ENCODE assay signal across 25 cellular contexts in genomic region chr10:71262817-71263216, GRCh38. TPM values are rescaled to one million over a fixed set of nuclear protein-coding genes. Genes with fewer than 3 reads are reported as not detected.
DNase-seq lines count a peak whose midpoint lies in the region; ATAC-seq, FAIRE-seq and TF ChIP-seq lines count a peak whose summit lies in the region.
"Had no signal": no experiment of that assay in that cellular context is flagged by ENCODE, and none has a peak within 500 bp of the region (broad histone marks: within the 10 kb centered on the region; RNA-seq: fewer than 3 reads in every experiment).

No MANE protein-coding gene starts in this region.

- no peaks in the 10 kb centered on the region for H3K9me3 Mint-ChIP-seq in GM23338
- no peaks in the 10 kb centered on the region for H3K9me3 Mint-ChIP-seq in astrocyte (ENCODE audit: unreplicated experiment)
- no peaks in the 10 kb centered on the region for H3K9me3 Mint-ChIP-seq in CD8-positive, alpha-beta memory T cell
- H3K9me3 Mint-ChIP-seq: activated naive CD8-positive, alpha-beta T cell treated with anti-CD3 and anti-CD28 coated beads, Interleukin-2, amount 10 ng/mL, durations not matched to agents 7 days and 5 days; activated T-helper 2 cell treated with anti-CD3 and anti-CD28 coated beads, Interferon-gamma antibody, Interleukin-2, Interleukin-4, amounts not matched to agents 10 μg/mL and 5 μg/mL and 100 μg/mL, durations not matched to agents 14 hours and 24 hours and 36 hours; memory B cell; neural crest cell; T-helper 1 cell treated with Interleukin-12 subunit alpha and Interleukin-12 subunit beta and Interleukin-4 antibody, amounts not matched to agents 30 μg/mL and 1 μg/mL, for 36 hours had no signal

- no peak overlapping the region for H3K27ac ChIP-seq in GM23338 (ENCODE audit: low read depth)
- H3K27ac ChIP-seq in astrocyte (ENCODE audit: low read depth, low read length), result no peak overlapping the region
- peak overlapping the region; percentile 49 for H3K27ac ChIP-seq in layer of hippocampus (ENCODE audit: low read depth, low read length)
- peak overlapping the region; percentile 68 for H3K27ac ChIP-seq in psoas muscle
- H3K27ac ChIP-seq in CD8-positive, alpha-beta memory T cell (ENCODE audit: low read depth, low read length), result no peak overlapping the region
- H3K27ac ChIP-seq: SJCRH30, thoracic aorta had no signal

- FAIRE-seq in astrocyte (lab: Jason Lieb, UNC), result no peak
- FAIRE-seq: frontal cortex, GM12878, keratinocyte had no signal

- H3K4me3 ChIP-seq in GM23338 (no peak overlapping the region), astrocyte (ENCODE audit: insufficient read depth, low read depth, low read length) (no peak overlapping the region), psoas muscle (no peak overlapping the region)
- no peak overlapping the region for H3K4me3 ChIP-seq in CD8-positive, alpha-beta memory T cell (ENCODE audit: low read length)
- H3K4me3 ChIP-seq: GM12878, SJCRH30, thoracic aorta had no signal

- no peaks in the 10 kb centered on the region for H3K9me3 ChIP-seq in astrocyte (ENCODE audit: insufficient read depth, low read depth, low read length)
- H3K9me3 ChIP-seq in psoas muscle, result no peaks in the 10 kb centered on the region
- no peaks in the 10 kb centered on the region for H3K9me3 ChIP-seq in CD8-positive, alpha-beta memory T cell (ENCODE audit: low read length)
- H3K9me3 ChIP-seq: SJCRH30, thoracic aorta had no signal

- H3K36me3 ChIP-seq in GM23338 (ENCODE audit: insufficient read depth), result no peaks in the 10 kb centered on the region
- H3K36me3 ChIP-seq in astrocyte (ENCODE audit: insufficient read depth, low read length), result no peaks in the 10 kb centered on the region
- H3K36me3 ChIP-seq in psoas muscle (ENCODE audit: insufficient read depth in 1 of 2, low read depth in 1 of 2), result no peaks in the 10 kb centered on the region
- H3K36me3 ChIP-seq in CD8-positive, alpha-beta memory T cell (ENCODE audit: insufficient read depth, low read length), result no peaks in the 10 kb centered on the region
- H3K36me3 ChIP-seq: SJCRH30, thoracic aorta had no signal

- H3K4me1 ChIP-seq in GM23338 (ENCODE audit: insufficient read depth), result peaks cover 47% of the 10 kb centered on the region
- peaks cover 51% of the 10 kb centered on the region for H3K4me1 ChIP-seq in astrocyte (ENCODE audit: insufficient read depth, low read length)
- H3K4me1 ChIP-seq in psoas muscle, result peaks cover 54% of the 10 kb centered on the region
- no peaks in the 10 kb centered on the region for H3K4me1 ChIP-seq in CD8-positive, alpha-beta memory T cell (ENCODE audit: insufficient read depth, low read length)

- no peaks in the 10 kb centered on the region for H3F3A ChIP-seq in GM23338 (replicated peaks; ENCODE audit: low read depth)

- TF ChIP-seq CTCF in GM23338 (conservative IDR thresholded peaks at IDR 0.05; ENCODE audit: low read depth in 2 of 2), result no peak
- no peak for TF ChIP-seq CTCF in astrocyte (IDR thresholded peaks at IDR 0.05; ENCODE audit: insufficient read depth, low read depth, low read length)
- TF ChIP-seq CTCF in psoas muscle (IDR thresholded peaks at IDR 0.05), result no peak

- CTCF ChIA-PET in CD8-positive, alpha-beta memory T cell (lab: Charles Lee), result no interaction called here

- WGBS in psoas muscle, 3 donors, result 78 to 83% (median 82%) methylated on average over 5 of the region's 5 CpGs

- H3K27ac Mint-ChIP-seq in GM23338 (no peak overlapping the region), astrocyte (ENCODE audit: unreplicated experiment) (peak overlapping the region; percentile 94)
- no peak overlapping the region for H3K27ac Mint-ChIP-seq in CD8-positive, alpha-beta memory T cell
- H3K27ac Mint-ChIP-seq: activated naive CD8-positive, alpha-beta T cell treated with anti-CD3 and anti-CD28 coated beads, Interleukin-2, amount 10 ng/mL, durations not matched to agents 7 days and 5 days; activated T-helper 2 cell treated with anti-CD3 and anti-CD28 coated beads, Interferon-gamma antibody, Interleukin-2, Interleukin-4, amounts not matched to agents 10 μg/mL and 5 μg/mL and 100 μg/mL, durations not matched to agents 14 hours and 24 hours and 36 hours; memory B cell; T-helper 1 cell treated with Interleukin-12 subunit alpha and Interleukin-12 subunit beta and Interleukin-4 antibody, amounts not matched to agents 30 μg/mL and 1 μg/mL, for 36 hours had no signal

- H3K27me3 ChIP-seq in GM23338 (ENCODE audit: insufficient read depth), result no peaks in the 10 kb centered on the region
- H3K27me3 ChIP-seq in astrocyte (ENCODE audit: insufficient read depth, low read length), result no peaks in the 10 kb centered on the region
- H3K27me3 ChIP-seq in layer of hippocampus (ENCODE audit: control insufficient read depth, insufficient read depth, low read length), result no peaks in the 10 kb centered on the region
- no peaks in the 10 kb centered on the region for H3K27me3 ChIP-seq in psoas muscle (ENCODE audit: insufficient read depth in 3 of 3, low read length in 2 of 3)
- H3K27me3 ChIP-seq in CD8-positive, alpha-beta memory T cell (ENCODE audit: insufficient read depth, low read length, poor library complexity, severe bottlenecking), result no peaks in the 10 kb centered on the region
- H3K27me3 ChIP-seq: SJCRH30 had no signal

- H3K27me3 Mint-ChIP-seq in GM23338 (ENCODE audit: insufficient read depth, low read depth, poor library complexity), result peaks cover 21% of the 10 kb centered on the region
- peaks cover 3% of the 10 kb centered on the region for H3K27me3 Mint-ChIP-seq in astrocyte (ENCODE audit: low read depth, unreplicated experiment)
- H3K27me3 Mint-ChIP-seq in CD8-positive, alpha-beta memory T cell, result peaks cover 2 to 3% of the 10 kb centered on the region in 2 donors
- H3K27me3 Mint-ChIP-seq: activated naive CD8-positive, alpha-beta T cell treated with anti-CD3 and anti-CD28 coated beads, Interleukin-2, amount 10 ng/mL, durations not matched to agents 7 days and 5 days had no signal

- H3K4me3 Mint-ChIP-seq in GM23338 (no peak overlapping the region; the same call in 2 of the 3 replicates), astrocyte (ENCODE audit: unreplicated experiment) (no peak overlapping the region)
- no peak overlapping the region for H3K4me3 Mint-ChIP-seq in CD8-positive, alpha-beta memory T cell
- H3K4me3 Mint-ChIP-seq: activated naive CD8-positive, alpha-beta T cell treated with anti-CD3 and anti-CD28 coated beads, Interleukin-2, amount 10 ng/mL, durations not matched to agents 7 days and 5 days; memory B cell; neural crest cell; T-helper 1 cell treated with Interleukin-12 subunit alpha and Interleukin-12 subunit beta and Interleukin-4 antibody, amounts not matched to agents 30 μg/mL and 1 μg/mL, for 36 hours had no signal

- H4K20me1 ChIP-seq in GM23338 (replicated peaks; ENCODE audit: insufficient read depth) (no peaks in the 10 kb centered on the region; the same call in 1 of the 2 replicates), astrocyte (ENCODE audit: insufficient read depth, low read length) (peaks cover 13% of the 10 kb centered on the region)

- H3K9me2 ChIP-seq in GM23338 (ENCODE audit: insufficient read depth), result no peaks in the 10 kb centered on the region

- H3K9ac ChIP-seq in astrocyte (ENCODE audit: low read length), result no peak overlapping the region

- ATAC-seq in GM23338 (no peak), psoas muscle (no peak), HG03469 (IDR thresholded peaks at IDR 0.05; ENCODE audit: unreplicated experiment) (no peak)
- ATAC-seq: GM12878 had no signal

- intact Hi-C loops in psoas muscle (cut with DNase I), result no loop called here

- peak overlapping the region; percentile 70 for H3K4me2 ChIP-seq in GM23338
- peak overlapping the region; percentile 30 for H3K4me2 ChIP-seq in astrocyte (ENCODE audit: low read length)

- POLR2A ChIA-PET in CD8-positive, alpha-beta memory T cell (lab: Charles Lee), result no interaction called here

- H3K79me2 ChIP-seq in GM23338 (replicated peaks; ENCODE audit: insufficient read depth), result peaks cover 17% of the 10 kb centered on the region; the same call in 1 of the 2 replicates
- no peaks in the 10 kb centered on the region for H3K79me2 ChIP-seq in astrocyte (ENCODE audit: insufficient read depth, low read length)

- peaks cover 71% of the 10 kb centered on the region for H3K4me1 Mint-ChIP-seq in GM23338
- H3K4me1 Mint-ChIP-seq in astrocyte (ENCODE audit: low read depth, unreplicated experiment), result peaks cover 59% of the 10 kb centered on the region
- no peaks in the 10 kb centered on the region for H3K4me1 Mint-ChIP-seq in CD8-positive, alpha-beta memory T cell
- H3K4me1 Mint-ChIP-seq: activated naive CD8-positive, alpha-beta T cell treated with anti-CD3 and anti-CD28 coated beads, Interleukin-2, amount 10 ng/mL, durations not matched to agents 7 days and 5 days; memory B cell had no signal

- DNase-seq in GM23338 (ENCODE audit: low spot score) (no peak), astrocyte (ENCODE audit: low read depth) (no peak), psoas muscle (no peak), NCI-H345 (lab: John Stamatoyannopoulos, UW) (no peak)
- DNase-seq in CD8-positive, alpha-beta memory T cell, result no peak
- DNase-seq: activated CD4-positive, alpha-beta T cell treated with anti-CD3 and anti-CD28 coated beads for 48 hours; activated naive CD8-positive, alpha-beta T cell treated with anti-CD3 and anti-CD28 coated beads, Interleukin-2, amount 10 ng/mL, durations not matched to agents 7 days and 5 days; DMS79; erythroblast; GOT3; Kasumi-1; NCI-H1048; NCI-H2029; NCI-H226; SJCRH30 had no signal

- no peak overlapping the region for H2AFZ ChIP-seq in GM23338
- no peak overlapping the region for H2AFZ ChIP-seq in astrocyte (ENCODE audit: low read depth, low read length)

- H3K36me3 Mint-ChIP-seq in GM23338 (ENCODE audit: low read depth) (no peaks in the 10 kb centered on the region; the same call in 1 of the 3 replicates), astrocyte (ENCODE audit: low read depth, unreplicated experiment) (peaks cover 2% of the 10 kb centered on the region)
- no peaks in the 10 kb centered on the region for H3K36me3 Mint-ChIP-seq in CD8-positive, alpha-beta memory T cell
- H3K36me3 Mint-ChIP-seq: activated naive CD8-positive, alpha-beta T cell treated with anti-CD3 and anti-CD28 coated beads, Interleukin-2, amount 10 ng/mL, durations not matched to agents 7 days and 5 days; memory B cell had no signal

TF ChIP-seq in GM23338, 12 proteins besides CTCF, POLR2A, EP300 and RAD21 (continues in another document):
- no peak for TF ChIP-seq JUNB (IDR thresholded peaks at IDR 0.05; ENCODE audit: unreplicated experiment)

RNA-seq across cellular contexts. Expression of gene UNC5B, which starts 50.4 kb away (rescaled TPM):
- total RNA-seq in GM23338 (2014; rRNA removed; shearing (Covaris generic)), result 25.2 and 31.2 TPM in 2 replicates
- 8.0 and 8.7 TPM in 2 replicates for polyA plus RNA-seq in GM23338 (2016; fragmentation: Nextera tagmentation; extraction: Ambion mirVana)
- total RNA-seq in astrocyte, result 15.0 and 32.8 TPM in 2 replicates
- total RNA-seq in psoas muscle, result 1 to 10 TPM; 1.1 to 5.7 (median 2.5) TPM
- polyA plus RNA-seq in psoas muscle, result 1 to 10 TPM in 2 of 3 donors, under 1 TPM in 1; 0.65 to 1.3 (median 1.1) TPM
- total RNA-seq in CD8-positive, alpha-beta memory T cell, result under 1 TPM; 0.11 to 0.13 TPM
- 0.06 TPM for polyA plus RNA-seq in CD8-positive, alpha-beta memory T cell
- total RNA-seq: activated T-helper 2 cell treated with anti-CD3 and anti-CD28 coated beads, Interferon-gamma antibody, Interleukin-2, Interleukin-4, amounts not matched to agents 10 μg/mL and 5 μg/mL and 100 μg/mL, durations not matched to agents 14 hours and 24 hours and 36 hours had no signal

RNA-seq across cellular contexts. Expression of gene SLC29A3, which starts 56.2 kb away (rescaled TPM):
- 8.3 and 10.3 TPM in 2 replicates for total RNA-seq in GM23338 (2014; rRNA removed; shearing (Covaris generic))
- polyA plus RNA-seq in GM23338 (2016; fragmentation: Nextera tagmentation; extraction: Ambion mirVana) (11.3 and 12.3 TPM in 2 replicates), psoas muscle (under 1 TPM; 0.75 to 0.81 (median 0.80) TPM)
- total RNA-seq in astrocyte (3.2 and 3.4 TPM in 2 replicates), psoas muscle (1 to 10 TPM in 3 of 4 donors, under 1 TPM in 1; 0.64 to 2.2 (median 1.3) TPM)
- 1 to 10 TPM; 6.0 to 8.2 TPM for total RNA-seq in CD8-positive, alpha-beta memory T cell
- polyA plus RNA-seq in CD8-positive, alpha-beta memory T cell, result 11.0 TPM

Comparison
In these comparisons a context has a peak if more than half of its experiments do, and no peak if none do; other contexts are left out.
1. H3K27ac ChIP-seq: peak in layer of hippocampus (single experiment) and psoas muscle (single experiment); none in GM23338 (single experiment), astrocyte (single experiment) and CD8-positive, alpha-beta memory T cell (single experiment).